11 cellular contexts compared by ENCODE assay signal in genomic region chr10:14397069-14397468, GRCh38.
DNase-seq lines count a peak whose midpoint lies in the region; FAIRE-seq and TF ChIP-seq lines count a peak whose summit lies in the region.
"Had no signal": no experiment of that assay in that cellular context is flagged by ENCODE, and none has a peak within 500 bp of the region (broad histone marks: within the 10 kb centered on the region; RNA-seq: fewer than 3 reads in every experiment).

No MANE protein-coding gene starts in this region.

- H3K4me1 ChIP-seq in thyroid gland = no peaks in the 10 kb centered on the region
- H3K4me1 ChIP-seq: parathyroid adenoma had no signal

- WGBS in thyroid gland, 2 donors = 67 to 71% methylated on average over 9 of the region's 9 CpGs

- intact Hi-C loops in thyroid gland (cut with DNase I) = no loop called here

- TF ChIP-seq CTCF in choroid plexus epithelial cell (conservative IDR thresholded peaks at IDR 0.05; ENCODE audit: low read depth, low read length) (no peak), thyroid gland (IDR thresholded peaks at IDR 0.05) (no peak)

- no peaks in the 10 kb centered on the region for H3K36me3 ChIP-seq in thyroid gland

- H3K9me3 ChIP-seq in thyroid gland = no peaks in the 10 kb centered on the region

- no peaks in the 10 kb centered on the region for H3K27me3 ChIP-seq in thyroid gland

- no peak overlapping the region for H3K4me3 ChIP-seq in choroid plexus epithelial cell (ENCODE audit: low read depth, low read length)
- no peak overlapping the region for H3K4me3 ChIP-seq in thyroid gland (replicated peaks in 1 of 3)

- peak overlapping the region in 1 of 3 donors; percentile 27 for H3K27ac ChIP-seq in thyroid gland
- H3K27ac ChIP-seq: parathyroid adenoma had no signal

- FAIRE-seq in GM12892 (lab: Jason Lieb, UNC) = no peak

- DNase-seq in LHCN-M2 (ENCODE audit: low read depth) (peak; percentile 100), choroid plexus epithelial cell (ENCODE audit: low read depth) (peak; percentile 97), kidney tubule cell (ENCODE audit: low spot score) (peak; percentile 96), thyroid gland (peak; percentile 10 to 18), Kasumi-1 (lab: John Stamatoyannopoulos, UW) (no peak), GM12892 (ENCODE audit: insufficient read length) (no peak)
- DNase-seq in activated T-cell treated with anti-CD3 and anti-CD28 coated beads, Interleukin-2, amount 50 U/mL, for 1 hour = no peak
- no peak for DNase-seq in activated naive CD4-positive, alpha-beta T cell treated with Interleukin-2 at 50 U/mL for 16 hours
- DNase-seq: activated T-cell treated with anti-CD3 and anti-CD28 coated beads, Interleukin-2, amount 50 U/mL, for 24 hours; NCI-H1694 had no signal

- TF ChIP-seq POLR2A in thyroid gland (IDR thresholded peaks at IDR 0.05) = no peak
- no peak for TF ChIP-seq POLR2A in GM12892 (IDR thresholded peaks at IDR 0.05; ENCODE audit: low read depth, low read length)

Comparison
In these comparisons a context has a peak if more than half of its experiments do, and no peak if none do; other contexts are left out.
1. DNase-seq: peak in LHCN-M2 (single experiment), choroid plexus epithelial cell (single experiment), kidney tubule cell (single experiment) and thyroid gland (2 of 2); none in Kasumi-1 (0 of 2), GM12892 (single experiment), activated T-cell treated with anti-CD3 and anti-CD28 coated beads, Interleukin-2, amount 50 U/mL, for 1 hour (single experiment) and activated naive CD4-positive, alpha-beta T cell treated with Interleukin-2 at 50 U/mL for 16 hours (single experiment).